In genomic region chr9:105150991-105151685, GRCh38 we compare ENCODE assay signal across 12 cellular contexts.
A peak's percentile ranks its signal among the peaks of the same experiment; 100 is the strongest.
DNase-seq lines count a peak whose midpoint lies in the region; ATAC-seq lines count a peak whose summit lies in the region.
"Had no signal": no experiment of that assay in that cellular context is flagged by ENCODE, and none has a peak within 500 bp of the region (broad histone marks: within the 10 kb centered on the region; RNA-seq: fewer than 3 reads in every experiment).

No MANE protein-coding gene starts in this region.

- no peaks in the 10 kb centered on the region for H3K36me3 Mint-ChIP-seq in activated naive CD4-positive, alpha-beta T cell treated with anti-CD3 and anti-CD28 coated beads for 36 hours (ENCODE audit: low read depth)

- H3K9me3 Mint-ChIP-seq in activated naive CD4-positive, alpha-beta T cell treated with anti-CD3 and anti-CD28 coated beads for 36 hours, result no peaks in the 10 kb centered on the region

- ATAC-seq in GM21447 (IDR thresholded peaks at IDR 0.05; ENCODE audit: unreplicated experiment), result peak; percentile 62
- ATAC-seq: K562, left lobe of liver had no signal

- intact Hi-C loops in activated naive CD4-positive, alpha-beta T cell treated with anti-CD3 and anti-CD28 coated beads for 36 hours (cut with micrococcal nuclease), result no loop called here

- peaks cover 23% of the 10 kb centered on the region for H3K4me1 Mint-ChIP-seq in activated naive CD4-positive, alpha-beta T cell treated with anti-CD3 and anti-CD28 coated beads for 36 hours (ENCODE audit: low read depth)

- peak; percentile 33 for DNase-seq in AG20443 (ENCODE audit: low spot score)
- DNase-seq in NCI-H69 (lab: John Stamatoyannopoulos, UW), result peak; percentile 92
- peak; percentile 87 for DNase-seq in glomerular visceral epithelial cell (ENCODE audit: extremely low spot score)
- DNase-seq in amniotic stem cell (lab: John Stamatoyannopoulos, UW), result no peak
- no peak for DNase-seq in mucosa of gallbladder (ENCODE audit: low spot score)
- no peak for DNase-seq in HUDEP-2 (lab: John Stamatoyannopoulos, UW; ENCODE audit: unreplicated experiment in 76 of 76)
- no peak for DNase-seq in activated naive CD4-positive, alpha-beta T cell treated with anti-CD3 and anti-CD28 coated beads for 36 hours
- DNase-seq: effector CD4-positive, alpha-beta T cell; sigmoid colon had no signal

- no peak overlapping the region for H3K27ac Mint-ChIP-seq in activated naive CD4-positive, alpha-beta T cell treated with anti-CD3 and anti-CD28 coated beads for 36 hours

- H3K27me3 Mint-ChIP-seq in activated naive CD4-positive, alpha-beta T cell treated with anti-CD3 and anti-CD28 coated beads for 36 hours (ENCODE audit: low read depth), result no peaks in the 10 kb centered on the region

- H3K4me3 Mint-ChIP-seq in activated naive CD4-positive, alpha-beta T cell treated with anti-CD3 and anti-CD28 coated beads for 36 hours, result no peak overlapping the region

- CTCF ChIA-PET in activated naive CD4-positive, alpha-beta T cell treated with anti-CD3 and anti-CD28 coated beads for 36 hours (lab: Charles Lee), result interaction anchor here (0.6 to 2.1 kb wide), 4 partner anchors 29 to 288 kb away, joined by 4 to 5 read pairs (median 4); no protein-coding TSS in a partner anchor

Comparison
In these comparisons a context has a peak if more than half of its experiments do, and no peak if none do; other contexts are left out.
1. DNase-seq: peak in AG20443 (single experiment), NCI-H69 (single experiment) and glomerular visceral epithelial cell (single experiment); none in amniotic stem cell (single experiment), mucosa of gallbladder (single experiment), HUDEP-2 (0 of 76) and activated naive CD4-positive, alpha-beta T cell treated with anti-CD3 and anti-CD28 coated beads for 36 hours (single experiment).